In genomic region chr14:102590667-102591099, GRCh38 we compare ENCODE assay signal across 8 cellular contexts. TPM values are rescaled to one million over a fixed set of nuclear protein-coding genes. Genes with fewer than 3 reads are reported as not detected.
A peak's percentile ranks its signal among the peaks of the same experiment; 100 is the strongest.
DNase-seq lines count a peak whose midpoint lies in the region; ATAC-seq, FAIRE-seq and TF ChIP-seq lines count a peak whose summit lies in the region.

No MANE protein-coding gene starts in this region.

- no peak for ATAC-seq in HG03095 (IDR thresholded peaks at IDR 0.05; ENCODE audit: unreplicated experiment)

- H3K27me3 Mint-ChIP-seq in activated CD4-positive, alpha-beta memory T cell treated with anti-CD3 and anti-CD28 coated beads for 36 hours, result no peaks in the 10 kb centered on the region

- DNase-seq in AG04449 (ENCODE audit: low read depth, low spot score) (no peak), GM20000 (ENCODE audit: low spot score) (no peak), glomerular visceral epithelial cell (ENCODE audit: extremely low spot score) (peak; percentile 42), retinal pigment epithelial cell (ENCODE audit: low read depth) (no peak), D721Med (ENCODE audit: insufficient read length, low spot score) (no peak), putamen (ENCODE audit: low spot score) (no peak)
- no peak for DNase-seq in activated CD4-positive, alpha-beta memory T cell treated with anti-CD3 and anti-CD28 coated beads for 36 hours

- peaks cover 20% of the 10 kb centered on the region for H3K4me1 Mint-ChIP-seq in activated CD4-positive, alpha-beta memory T cell treated with anti-CD3 and anti-CD28 coated beads for 36 hours (ENCODE audit: low read depth)

- H3K27ac Mint-ChIP-seq in activated CD4-positive, alpha-beta memory T cell treated with anti-CD3 and anti-CD28 coated beads for 36 hours, result no peak overlapping the region

- FAIRE-seq in D721Med (lab: Jason Lieb, UNC), result no peak

- POLR2A ChIA-PET in AG04449 (lab: Yijun Ruan, JAX), result interaction anchor here (1.3 kb wide), 1 partner anchor 31 kb away, joined by 3 read pairs; no protein-coding TSS in a partner anchor
- POLR2A ChIA-PET in activated CD4-positive, alpha-beta memory T cell treated with anti-CD3 and anti-CD28 coated beads for 36 hours (lab: Charles Lee), result no interaction called here

- peak overlapping the region; percentile 67 for H3K4me3 Mint-ChIP-seq in activated CD4-positive, alpha-beta memory T cell treated with anti-CD3 and anti-CD28 coated beads for 36 hours

- no peaks in the 10 kb centered on the region for H3K9me3 Mint-ChIP-seq in activated CD4-positive, alpha-beta memory T cell treated with anti-CD3 and anti-CD28 coated beads for 36 hours

- intact Hi-C loops in activated CD4-positive, alpha-beta memory T cell treated with anti-CD3 and anti-CD28 coated beads for 36 hours (cut with micrococcal nuclease), result loop anchor here (5.0 to 10.0 kb wide), 4 partner anchors 184 to 273 kb away; partner anchors contain the start of genes CINP, TECPR2, TRAF3 and ZNF839

- H3K36me3 Mint-ChIP-seq in activated CD4-positive, alpha-beta memory T cell treated with anti-CD3 and anti-CD28 coated beads for 36 hours, result peaks cover 2% of the 10 kb centered on the region

- CTCF ChIA-PET in AG04449 (lab: Yijun Ruan, JAX), result interaction anchor here (1.4 kb wide), 1 partner anchor 66 kb away, joined by 6 read pairs; no protein-coding TSS in a partner anchor
- CTCF ChIA-PET in activated CD4-positive, alpha-beta memory T cell treated with anti-CD3 and anti-CD28 coated beads for 36 hours (lab: Charles Lee), result interaction anchor here (1.0 to 1.6 kb wide), 4 partner anchors 19 to 152 kb away, joined by 3 to 11 read pairs (median 3); no protein-coding TSS in a partner anchor

- peak overlapping the region; percentile 78; the same call in 1 of the 2 replicates for H3K4me3 ChIP-seq in AG04449 (ENCODE audit: low read depth, low read length)
- H3K4me3 ChIP-seq in retinal pigment epithelial cell (ENCODE audit: low read length), result peak overlapping the region; percentile 73

- peak; percentile 22 for TF ChIP-seq CTCF in AG04449 (IDR thresholded peaks at IDR 0.05; ENCODE audit: insufficient read depth, low read length, missing control alignments)
- peak; percentile 58 for TF ChIP-seq CTCF in GM20000 (IDR thresholded peaks at IDR 0.05; ENCODE audit: extremely low read depth, missing control alignments)
- peak; percentile 74 for TF ChIP-seq CTCF in retinal pigment epithelial cell (conservative IDR thresholded peaks at IDR 0.05; ENCODE audit: low read depth, low read length)
- no peak for TF ChIP-seq CTCF in D721Med (IDR thresholded peaks at IDR 0.05; ENCODE audit: insufficient read depth, missing control alignments)

RNA-seq across cellular contexts. Expression of gene RCOR1, which starts 1.8 kb away (rescaled TPM):
- 10 to 100 TPM; 14.1 to 14.3 TPM for total RNA-seq in activated CD4-positive, alpha-beta memory T cell treated with anti-CD3 and anti-CD28 coated beads for 36 hours
